In genomic region chr5:60540855-60541805, GRCh38 we compare ENCODE assay signal across 1 cellular context.
TF ChIP-seq lines count a peak whose summit lies in the region.

No MANE protein-coding gene starts in this region.

TF ChIP-seq in GM12878, 131 proteins besides CTCF, POLR2A, EP300 and RAD21 (continued from another document and continues in another):
- peak; percentile 98 for TF ChIP-seq ATF2 (IDR thresholded peaks at IDR 0.05; ENCODE audit: low read length)
- TF ChIP-seq PAX8 (IDR thresholded peaks at IDR 0.05), result no peak
- no peak for TF ChIP-seq KLF5 (IDR thresholded peaks at IDR 0.05; ENCODE audit: partially characterized antibody)
- TF ChIP-seq ZNF592 (IDR thresholded peaks at IDR 0.05), result 0 out of 2 replicates have a peak, but pooled peaks have one; percentile 68
- TF ChIP-seq, protein P1, sequence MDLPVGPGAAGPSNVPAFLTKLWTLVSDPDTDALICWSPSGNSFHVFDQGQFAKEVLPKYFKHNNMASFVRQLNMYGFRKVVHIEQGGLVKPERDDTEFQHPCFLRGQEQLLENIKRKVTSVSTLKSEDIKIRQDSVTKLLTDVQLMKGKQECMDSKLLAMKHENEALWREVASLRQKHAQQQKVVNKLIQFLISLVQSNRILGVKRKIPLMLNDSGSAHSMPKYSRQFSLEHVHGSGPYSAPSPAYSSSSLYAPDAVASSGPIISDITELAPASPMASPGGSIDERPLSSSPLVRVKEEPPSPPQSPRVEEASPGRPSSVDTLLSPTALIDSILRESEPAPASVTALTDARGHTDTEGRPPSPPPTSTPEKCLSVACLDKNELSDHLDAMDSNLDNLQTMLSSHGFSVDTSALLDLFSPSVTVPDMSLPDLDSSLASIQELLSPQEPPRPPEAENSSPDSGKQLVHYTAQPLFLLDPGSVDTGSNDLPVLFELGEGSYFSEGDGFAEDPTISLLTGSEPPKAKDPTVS (IDR thresholded peaks at IDR 0.05; ENCODE audit: low read depth, low read length), result no peak
- TF ChIP-seq MTA2 (IDR thresholded peaks at IDR 0.05; ENCODE audit: low read depth), result peak; percentile 97
- peak; percentile 35 for TF ChIP-seq SP1 (IDR thresholded peaks at IDR 0.05; ENCODE audit: low read depth, low read length)
- TF ChIP-seq SIX5 (IDR thresholded peaks at IDR 0.05; ENCODE audit: low read depth, low read length, severe bottlenecking), result no peak
- TF ChIP-seq SREBF1 (IDR thresholded peaks at IDR 0.05; ENCODE audit: low read length), result peak; percentile 72
- TF ChIP-seq HCFC1 (IDR thresholded peaks at IDR 0.05; ENCODE audit: low read length), result no peak
- TF ChIP-seq, protein P2, sequence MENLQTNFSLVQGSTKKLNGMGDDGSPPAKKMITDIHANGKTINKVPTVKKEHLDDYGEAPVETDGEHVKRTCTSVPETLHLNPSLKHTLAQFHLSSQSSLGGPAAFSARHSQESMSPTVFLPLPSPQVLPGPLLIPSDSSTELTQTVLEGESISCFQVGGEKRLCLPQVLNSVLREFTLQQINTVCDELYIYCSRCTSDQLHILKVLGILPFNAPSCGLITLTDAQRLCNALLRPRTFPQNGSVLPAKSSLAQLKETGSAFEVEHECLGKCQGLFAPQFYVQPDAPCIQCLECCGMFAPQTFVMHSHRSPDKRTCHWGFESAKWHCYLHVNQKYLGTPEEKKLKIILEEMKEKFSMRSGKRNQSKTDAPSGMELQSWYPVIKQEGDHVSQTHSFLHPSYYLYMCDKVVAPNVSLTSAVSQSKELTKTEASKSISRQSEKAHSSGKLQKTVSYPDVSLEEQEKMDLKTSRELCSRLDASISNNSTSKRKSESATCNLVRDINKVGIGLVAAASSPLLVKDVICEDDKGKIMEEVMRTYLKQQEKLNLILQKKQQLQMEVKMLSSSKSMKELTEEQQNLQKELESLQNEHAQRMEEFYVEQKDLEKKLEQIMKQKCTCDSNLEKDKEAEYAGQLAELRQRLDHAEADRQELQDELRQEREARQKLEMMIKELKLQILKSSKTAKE (IDR thresholded peaks at IDR 0.05; ENCODE audit: low read depth, poor library complexity, severe bottlenecking), result peak; percentile 97
- TF ChIP-seq ZNF274 (IDR thresholded peaks at IDR 0.05; ENCODE audit: insufficient read depth, insufficient read length), result no peak
- peak; percentile 93 for TF ChIP-seq CBX5 (IDR thresholded peaks at IDR 0.05; ENCODE audit: low read depth)
- peak in 1 of 2 experiments; percentile 66; a peak in 1 of 3 replicates for TF ChIP-seq EGR1 (IDR thresholded peaks at IDR 0.05; ENCODE audit: borderline replicate concordance in 1 of 2, low read depth in 2 of 2, low read length in 2 of 2)
- TF ChIP-seq, protein P3, sequence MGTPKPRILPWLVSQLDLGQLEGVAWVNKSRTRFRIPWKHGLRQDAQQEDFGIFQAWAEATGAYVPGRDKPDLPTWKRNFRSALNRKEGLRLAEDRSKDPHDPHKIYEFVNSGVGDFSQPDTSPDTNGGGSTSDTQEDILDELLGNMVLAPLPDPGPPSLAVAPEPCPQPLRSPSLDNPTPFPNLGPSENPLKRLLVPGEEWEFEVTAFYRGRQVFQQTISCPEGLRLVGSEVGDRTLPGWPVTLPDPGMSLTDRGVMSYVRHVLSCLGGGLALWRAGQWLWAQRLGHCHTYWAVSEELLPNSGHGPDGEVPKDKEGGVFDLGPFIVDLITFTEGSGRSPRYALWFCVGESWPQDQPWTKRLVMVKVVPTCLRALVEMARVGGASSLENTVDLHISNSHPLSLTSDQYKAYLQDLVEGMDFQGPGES (IDR thresholded peaks at IDR 0.05), result no peak
- TF ChIP-seq BACH1 (IDR thresholded peaks at IDR 0.05; ENCODE audit: borderline replicate concordance), result peak; percentile 28; the same call in 1 of the 2 replicates
- peak; percentile 57 to 78 for TF ChIP-seq BHLHE40 (IDR thresholded peaks at IDR 0.05; ENCODE audit: borderline replicate concordance in 1 of 2, low read depth in 2 of 2, low read length in 1 of 2)
- no peak for TF ChIP-seq ZBTB33 (IDR thresholded peaks at IDR 0.05)
- TF ChIP-seq GATAD2B (conservative IDR thresholded peaks at IDR 0.05; ENCODE audit: low read depth), result peak; percentile 74
- TF ChIP-seq IKZF2 (IDR thresholded peaks at IDR 0.05), result peak; percentile 88 to 90
- TF ChIP-seq, protein P4, sequence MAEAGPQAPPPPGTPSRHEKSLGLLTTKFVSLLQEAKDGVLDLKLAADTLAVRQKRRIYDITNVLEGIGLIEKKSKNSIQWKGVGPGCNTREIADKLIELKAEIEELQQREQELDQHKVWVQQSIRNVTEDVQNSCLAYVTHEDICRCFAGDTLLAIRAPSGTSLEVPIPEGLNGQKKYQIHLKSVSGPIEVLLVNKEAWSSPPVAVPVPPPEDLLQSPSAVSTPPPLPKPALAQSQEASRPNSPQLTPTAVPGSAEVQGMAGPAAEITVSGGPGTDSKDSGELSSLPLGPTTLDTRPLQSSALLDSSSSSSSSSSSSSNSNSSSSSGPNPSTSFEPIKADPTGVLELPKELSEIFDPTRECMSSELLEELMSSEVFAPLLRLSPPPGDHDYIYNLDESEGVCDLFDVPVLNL (IDR thresholded peaks at IDR 0.05; ENCODE audit: low read depth, low read length), result no peak
- TF ChIP-seq CBFB (IDR thresholded peaks at IDR 0.05; ENCODE audit: low read depth), result no peak; the same call in 1 of the 2 replicates
- TF ChIP-seq NFYA (IDR thresholded peaks at IDR 0.05; ENCODE audit: borderline replicate concordance, low read depth, low read length), result no peak
- TF ChIP-seq STAT1 (conservative IDR thresholded peaks at IDR 0.05), result no peak
- TF ChIP-seq RCOR1 (conservative IDR thresholded peaks at IDR 0.05; ENCODE audit: low read depth, low read length), result peak; percentile 89; the same call in 1 of the 2 replicates
- TF ChIP-seq, protein P5, sequence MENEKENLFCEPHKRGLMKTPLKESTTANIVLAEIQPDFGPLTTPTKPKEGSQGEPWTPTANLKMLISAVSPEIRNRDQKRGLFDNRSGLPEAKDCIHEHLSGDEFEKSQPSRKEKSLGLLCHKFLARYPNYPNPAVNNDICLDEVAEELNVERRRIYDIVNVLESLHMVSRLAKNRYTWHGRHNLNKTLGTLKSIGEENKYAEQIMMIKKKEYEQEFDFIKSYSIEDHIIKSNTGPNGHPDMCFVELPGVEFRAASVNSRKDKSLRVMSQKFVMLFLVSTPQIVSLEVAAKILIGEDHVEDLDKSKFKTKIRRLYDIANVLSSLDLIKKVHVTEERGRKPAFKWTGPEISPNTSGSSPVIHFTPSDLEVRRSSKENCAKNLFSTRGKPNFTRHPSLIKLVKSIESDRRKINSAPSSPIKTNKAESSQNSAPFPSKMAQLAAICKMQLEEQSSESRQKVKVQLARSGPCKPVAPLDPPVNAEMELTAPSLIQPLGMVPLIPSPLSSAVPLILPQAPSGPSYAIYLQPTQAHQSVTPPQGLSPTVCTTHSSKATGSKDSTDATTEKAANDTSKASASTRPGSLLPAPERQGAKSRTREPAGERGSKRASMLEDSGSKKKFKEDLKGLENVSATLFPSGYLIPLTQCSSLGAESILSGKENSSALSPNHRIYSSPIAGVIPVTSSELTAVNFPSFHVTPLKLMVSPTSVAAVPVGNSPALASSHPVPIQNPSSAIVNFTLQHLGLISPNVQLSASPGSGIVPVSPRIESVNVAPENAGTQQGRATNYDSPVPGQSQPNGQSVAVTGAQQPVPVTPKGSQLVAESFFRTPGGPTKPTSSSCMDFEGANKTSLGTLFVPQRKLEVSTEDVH (IDR thresholded peaks at IDR 0.05; ENCODE audit: low read depth, partially characterized antibody), result no peak
- TF ChIP-seq CHD2 (IDR thresholded peaks at IDR 0.05; ENCODE audit: borderline replicate concordance, low read depth, low read length), result peak; percentile 80
- no peak for TF ChIP-seq RFX5 (IDR thresholded peaks at IDR 0.05; ENCODE audit: low read depth, low read length)
- TF ChIP-seq ZNF622 (IDR thresholded peaks at IDR 0.05), result no peak
- no peak for TF ChIP-seq MYC (IDR thresholded peaks at IDR 0.05; ENCODE audit: insufficient read depth, insufficient read length, insufficient replicate concordance, low read length, severe bottlenecking)
- TF ChIP-seq, protein P6, sequence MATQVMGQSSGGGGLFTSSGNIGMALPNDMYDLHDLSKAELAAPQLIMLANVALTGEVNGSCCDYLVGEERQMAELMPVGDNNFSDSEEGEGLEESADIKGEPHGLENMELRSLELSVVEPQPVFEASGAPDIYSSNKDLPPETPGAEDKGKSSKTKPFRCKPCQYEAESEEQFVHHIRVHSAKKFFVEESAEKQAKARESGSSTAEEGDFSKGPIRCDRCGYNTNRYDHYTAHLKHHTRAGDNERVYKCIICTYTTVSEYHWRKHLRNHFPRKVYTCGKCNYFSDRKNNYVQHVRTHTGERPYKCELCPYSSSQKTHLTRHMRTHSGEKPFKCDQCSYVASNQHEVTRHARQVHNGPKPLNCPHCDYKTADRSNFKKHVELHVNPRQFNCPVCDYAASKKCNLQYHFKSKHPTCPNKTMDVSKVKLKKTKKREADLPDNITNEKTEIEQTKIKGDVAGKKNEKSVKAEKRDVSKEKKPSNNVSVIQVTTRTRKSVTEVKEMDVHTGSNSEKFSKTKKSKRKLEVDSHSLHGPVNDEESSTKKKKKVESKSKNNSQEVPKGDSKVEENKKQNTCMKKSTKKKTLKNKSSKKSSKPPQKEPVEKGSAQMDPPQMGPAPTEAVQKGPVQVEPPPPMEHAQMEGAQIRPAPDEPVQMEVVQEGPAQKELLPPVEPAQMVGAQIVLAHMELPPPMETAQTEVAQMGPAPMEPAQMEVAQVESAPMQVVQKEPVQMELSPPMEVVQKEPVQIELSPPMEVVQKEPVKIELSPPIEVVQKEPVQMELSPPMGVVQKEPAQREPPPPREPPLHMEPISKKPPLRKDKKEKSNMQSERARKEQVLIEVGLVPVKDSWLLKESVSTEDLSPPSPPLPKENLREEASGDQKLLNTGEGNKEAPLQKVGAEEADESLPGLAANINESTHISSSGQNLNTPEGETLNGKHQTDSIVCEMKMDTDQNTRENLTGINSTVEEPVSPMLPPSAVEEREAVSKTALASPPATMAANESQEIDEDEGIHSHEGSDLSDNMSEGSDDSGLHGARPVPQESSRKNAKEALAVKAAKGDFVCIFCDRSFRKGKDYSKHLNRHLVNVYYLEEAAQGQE (IDR thresholded peaks at IDR 0.05; ENCODE audit: low read depth, low read length), result no peak
- 0 out of 2 replicates have a peak, but pooled peaks have one; percentile 14 for TF ChIP-seq ZNF384 (IDR thresholded peaks at IDR 0.05; ENCODE audit: borderline replicate concordance, low read depth, low read length)
- peak; percentile 53; the same call in 1 of the 2 replicates for TF ChIP-seq GABPA (IDR thresholded peaks at IDR 0.05; ENCODE audit: low read depth)
- no peak for TF ChIP-seq ZSCAN29 (IDR thresholded peaks at IDR 0.05)
- no peak for TF ChIP-seq PBX3 (IDR thresholded peaks at IDR 0.05; ENCODE audit: insufficient replicate concordance, low read depth, low read length)
- TF ChIP-seq SMAD5 (IDR thresholded peaks at IDR 0.05; ENCODE audit: low read depth), result no peak
- TF ChIP-seq POU2F2 (IDR thresholded peaks at IDR 0.05; ENCODE audit: borderline replicate concordance, low read depth, low read length), result no peak
- TF ChIP-seq NFXL1 (IDR thresholded peaks at IDR 0.05; ENCODE audit: borderline replicate concordance), result no peak
